Comparison of ENCODE assay signal across 8 cellular contexts in genomic region chr11:67613960-67614715, GRCh38. TPM values are rescaled to one million over a fixed set of nuclear protein-coding genes. Genes with fewer than 3 reads are reported as not detected.
DNase-seq lines count a peak whose midpoint lies in the region; ATAC-seq lines count a peak whose summit lies in the region.

No MANE protein-coding gene starts in this region.

- no peaks in the 10 kb centered on the region for H3K4me1 ChIP-seq in right cardiac atrium (ENCODE audit: control insufficient read depth, insufficient read depth, low read length)

- no peaks in the 10 kb centered on the region for H3K27me3 ChIP-seq in right cardiac atrium (ENCODE audit: control insufficient read depth, insufficient read depth)

- H3K4me3 ChIP-seq in right cardiac atrium (ENCODE audit: low read length) (no peak overlapping the region), skin epidermis (peak overlapping the region in 5 of 7 experiments; percentile 17 to 35 (median 24))

- intact Hi-C loops in activated naive CD4-positive, alpha-beta T cell treated with anti-CD3 and anti-CD28 coated beads for 36 hours (cut with micrococcal nuclease) = loop anchor here (1.0 to 10.0 kb wide), 5 partner anchors 8 to 421 kb away; partner anchors contain the start of genes GSTP1, NDUFS8, NDUFV1 and TCIRG1
- intact Hi-C loops in right cardiac atrium (cut with DNase I) = no loop called here

- peak overlapping the region; percentile 22 for H3K27ac ChIP-seq in right cardiac atrium (ENCODE audit: low read length)
- H3K27ac ChIP-seq in skin epidermis = peak overlapping the region in 20 of 21 experiments; percentile 37 to 95 (median 79)

- peak overlapping the region; percentile 98 for H3K27ac Mint-ChIP-seq in activated naive CD4-positive, alpha-beta T cell treated with anti-CD3 and anti-CD28 coated beads for 36 hours

- no peaks in the 10 kb centered on the region for H3K9me3 ChIP-seq in right cardiac atrium (ENCODE audit: control insufficient read depth, low read length)

- ATAC-seq in HG03457 (IDR thresholded peaks at IDR 0.05; ENCODE audit: unreplicated experiment) (peak; percentile 49), right cardiac atrium (peak; percentile 10 to 46), GM19455 (IDR thresholded peaks at IDR 0.05; ENCODE audit: unreplicated experiment) (no peak)

- DNase-seq in CMK (ENCODE audit: low read depth) (peak; percentile 51), GM19240 (ENCODE audit: insufficient read length, low spot score) (peak; percentile 81), SK-N-DZ (ENCODE audit: low spot score) (peak; percentile 51), right cardiac atrium (peak; percentile 62 to 88 (median 87))
- peak; percentile 93 for DNase-seq in activated naive CD4-positive, alpha-beta T cell treated with anti-CD3 and anti-CD28 coated beads for 36 hours

- H3K36me3 Mint-ChIP-seq in activated naive CD4-positive, alpha-beta T cell treated with anti-CD3 and anti-CD28 coated beads for 36 hours (ENCODE audit: low read depth) = peaks cover 11% of the 10 kb centered on the region

- peak overlapping the region; percentile 80 for H3K4me3 Mint-ChIP-seq in activated naive CD4-positive, alpha-beta T cell treated with anti-CD3 and anti-CD28 coated beads for 36 hours

- H3K27me3 Mint-ChIP-seq in activated naive CD4-positive, alpha-beta T cell treated with anti-CD3 and anti-CD28 coated beads for 36 hours (ENCODE audit: low read depth) = no peaks in the 10 kb centered on the region

- H3K4me1 Mint-ChIP-seq in activated naive CD4-positive, alpha-beta T cell treated with anti-CD3 and anti-CD28 coated beads for 36 hours (ENCODE audit: low read depth) = peaks cover 24% of the 10 kb centered on the region

- CTCF ChIA-PET in activated naive CD4-positive, alpha-beta T cell treated with anti-CD3 and anti-CD28 coated beads for 36 hours (lab: Charles Lee) = interaction anchor here (0.9 to 6.0 kb wide), 9 partner anchors 12 to 45 kb away, joined by 3 to 46 read pairs (median 6); partner anchors contain the start of genes GSTP1 and NUDT8

- H3K9me3 Mint-ChIP-seq in activated naive CD4-positive, alpha-beta T cell treated with anti-CD3 and anti-CD28 coated beads for 36 hours = no peaks in the 10 kb centered on the region

- whole genome bisulfite sequencing in right cardiac atrium = 16% methylated on average over 23 of the region's 23 CpGs

RNA-seq across cellular contexts. Expression of gene NDUFV1, which starts 7.4 kb away (rescaled TPM):
- 395 and 424 TPM in 2 replicates for polyA plus RNA-seq in SK-N-DZ (2014; cell fraction: cytosol; rRNA removed)
- polyA plus RNA-seq in SK-N-DZ (2014; cell fraction: nucleus; rRNA removed) = 612 and 857 TPM in 2 replicates
- 100 to 1,000 TPM; 347 to 356 TPM for total RNA-seq in activated naive CD4-positive, alpha-beta T cell treated with anti-CD3 and anti-CD28 coated beads for 36 hours
- 100 to 1,000 TPM; 375 to 462 (median 435) TPM for total RNA-seq in right cardiac atrium
- polyA plus RNA-seq in right cardiac atrium = 380 TPM

RNA-seq across cellular contexts. Expression of gene NUDT8, which starts 15.6 kb away (rescaled TPM):
- 0.53 and 3.9 TPM in 2 replicates for polyA plus RNA-seq in SK-N-DZ (2014; cell fraction: cytosol; rRNA removed)
- polyA plus RNA-seq in SK-N-DZ (2014; cell fraction: nucleus; rRNA removed) = 7.1 and 8.2 TPM in 2 replicates
- 10 to 100 TPM; 29.7 to 30.4 TPM for total RNA-seq in activated naive CD4-positive, alpha-beta T cell treated with anti-CD3 and anti-CD28 coated beads for 36 hours
- total RNA-seq in right cardiac atrium = 100 to 1,000 TPM in 1 of 4 donors, 10 to 100 TPM in 3; 45.6 to 105 (median 79.6) TPM
- 121 TPM for polyA plus RNA-seq in right cardiac atrium

RNA-seq across cellular contexts. Expression of gene TBX10, which starts 25.4 kb away (rescaled TPM):
- polyA plus RNA-seq in SK-N-DZ (2014; cell fraction: cytosol; rRNA removed) = not detected in 2 replicates
- polyA plus RNA-seq in SK-N-DZ (2014; cell fraction: nucleus; rRNA removed) = not detected in 2 replicates
- total RNA-seq in activated naive CD4-positive, alpha-beta T cell treated with anti-CD3 and anti-CD28 coated beads for 36 hours = not detected
- not detected for total RNA-seq in right cardiac atrium
- not detected for polyA plus RNA-seq in right cardiac atrium

RNA-seq across cellular contexts. Expression of gene GSTP1, which starts 30.5 kb away (rescaled TPM):
- polyA plus RNA-seq in SK-N-DZ (2014; cell fraction: cytosol; rRNA removed) = 770 and 836 TPM in 2 replicates
- polyA plus RNA-seq in SK-N-DZ (2014; cell fraction: nucleus; rRNA removed) = 584 and 761 TPM in 2 replicates
- total RNA-seq in activated naive CD4-positive, alpha-beta T cell treated with anti-CD3 and anti-CD28 coated beads for 36 hours = 100 to 1,000 TPM; 398 to 403 TPM
- 100 to 1,000 TPM; 323 to 411 (median 377) TPM for total RNA-seq in right cardiac atrium
- 501 TPM for polyA plus RNA-seq in right cardiac atrium

RNA-seq across cellular contexts. Expression of gene ACY3, which starts 36.4 kb away (rescaled TPM):
- polyA plus RNA-seq in SK-N-DZ (2014; cell fraction: cytosol; rRNA removed) = not detected in 2 replicates
- polyA plus RNA-seq in SK-N-DZ (2014; cell fraction: nucleus; rRNA removed) = not detected in 2 replicates
- total RNA-seq in activated naive CD4-positive, alpha-beta T cell treated with anti-CD3 and anti-CD28 coated beads for 36 hours = not detected
- not detected for total RNA-seq in right cardiac atrium
- polyA plus RNA-seq in right cardiac atrium = not detected
